ENCODE assay signal across 16 cellular contexts in genomic region chr6:81785340-81785739, GRCh38.
"Had no signal": no experiment of that assay in that cellular context is flagged by ENCODE, and none has a peak within 500 bp of the region (broad histone marks: within the 10 kb centered on the region; RNA-seq: fewer than 3 reads in every experiment).

No MANE protein-coding gene starts in this region.

- H3K27me3 ChIP-seq: cardiac muscle cell, esophagus muscularis mucosa, transverse colon had no signal

- DNase-seq: activated CD4-positive, alpha-beta memory T cell treated with anti-CD3 and anti-CD28 coated beads, Interleukin-2, amount 10 ng/mL, durations not matched to agents 7 days and 5 days; activated CD4-positive, alpha-beta T cell treated with anti-CD3 and anti-CD28 coated beads for 36 hours; activated effector memory CD4-positive, alpha-beta T cell treated with Interleukin-2 at 50 U/mL for 16 hours; activated naive CD4-positive, alpha-beta T cell treated with anti-CD3 and anti-CD28 coated beads, Interleukin-2, amount 50 U/mL, for 16 hours; activated T-cell treated with anti-CD3 and anti-CD28 coated beads, Interleukin-2, amount 50 U/mL, for 4 hours; dorsolateral prefrontal cortex; hypothalamus; kidney; left ventricle myocardium superior; mesenchymal stem cell; nucleus accumbens; stimulated activated CD4-positive, alpha-beta T cell treated with anti-CD3 and anti-CD28 coated beads, Interleukin-2, amount 100 ng/mL, for 48 hours; stimulated activated naive B cell treated with anti-CD40 and anti-IgM and Interleukin-4, amounts not matched to agents 10 μg/mL and 1 μg/mL and 100 μg/mL, for 72 hours; transverse colon had no signal

- H3K36me3 ChIP-seq: cardiac muscle cell, esophagus muscularis mucosa, transverse colon had no signal

- H3K9me3 ChIP-seq: esophagus muscularis mucosa, transverse colon had no signal

- H3K27ac ChIP-seq: cardiac muscle cell, dorsolateral prefrontal cortex, esophagus muscularis mucosa, transverse colon had no signal

- ATAC-seq: activated CD4-positive, alpha-beta T cell treated with anti-CD3 and anti-CD28 coated beads for 36 hours; activated T-cell treated with anti-CD3 and anti-CD28 coated beads, Interleukin-2, amount 50 U/mL, for 4 hours; left ventricle myocardium superior; stimulated activated naive B cell treated with anti-CD40 and anti-IgM and Interleukin-4, amounts not matched to agents 10 μg/mL and 1 μg/mL and 100 μg/mL, for 72 hours had no signal

- H3K4me3 ChIP-seq: cardiac muscle cell, dorsolateral prefrontal cortex, esophagus muscularis mucosa, transverse colon had no signal
